ENCODE assay signal across 8 cellular contexts in genomic region chr2:142130111-142131015, GRCh38. TPM values are rescaled to one million over a fixed set of nuclear protein-coding genes. Genes with fewer than 3 reads are reported as not detected.
A peak's percentile ranks its signal among the peaks of the same experiment; 100 is the strongest.
DNase-seq lines count a peak whose midpoint lies in the region; ATAC-seq, FAIRE-seq and TF ChIP-seq lines count a peak whose summit lies in the region.

No MANE protein-coding gene starts in this region.

- H3K9me3 Mint-ChIP-seq in astrocyte (ENCODE audit: unreplicated experiment): no peaks in the 10 kb centered on the region
- H3K9me3 Mint-ChIP-seq in progenitor cell of endocrine pancreas (ENCODE audit: low read depth): no peaks in the 10 kb centered on the region

- H3K36me3 ChIP-seq in astrocyte (ENCODE audit: insufficient read depth, low read length): no peaks in the 10 kb centered on the region

- TF ChIP-seq CTCF in AG10803 (conservative IDR thresholded peaks at IDR 0.05; ENCODE audit: low read length) (no peak), astrocyte (IDR thresholded peaks at IDR 0.05; ENCODE audit: insufficient read depth, low read depth, low read length) (no peak), progenitor cell of endocrine pancreas (IDR thresholded peaks at IDR 0.05; ENCODE audit: unreplicated experiment) (no peak)

- FAIRE-seq in astrocyte (lab: Jason Lieb, UNC): no peak

- H3K36me3 Mint-ChIP-seq in astrocyte (ENCODE audit: low read depth, unreplicated experiment) (no peaks in the 10 kb centered on the region), progenitor cell of endocrine pancreas (ENCODE audit: insufficient read depth) (no peaks in the 10 kb centered on the region)

- ATAC-seq in GM19397 (IDR thresholded peaks at IDR 0.05; ENCODE audit: unreplicated experiment) (peak; percentile 52), right cardiac atrium (peak; percentile 76 to 79), HG03196 (IDR thresholded peaks at IDR 0.05; ENCODE audit: unreplicated experiment) (no peak)

- H3K27me3 Mint-ChIP-seq in astrocyte (ENCODE audit: low read depth, unreplicated experiment) (peaks cover 14% of the 10 kb centered on the region), progenitor cell of endocrine pancreas (peaks cover 63% of the 10 kb centered on the region)

- H3K4me1 Mint-ChIP-seq in astrocyte (ENCODE audit: low read depth, unreplicated experiment) (peaks cover 4% of the 10 kb centered on the region), progenitor cell of endocrine pancreas (ENCODE audit: low read depth) (peaks cover 13% of the 10 kb centered on the region)

- WGBS in right cardiac atrium: 1% methylated on average over 69 of the region's 69 CpGs

- peak; percentile 44 for DNase-seq in AG10803 (ENCODE audit: low read depth)
- peak; percentile 39 for DNase-seq in NCI-H1092 treated with DMSO at 0.1 percent for 48 hours (lab: John Stamatoyannopoulos, UW)
- peak; percentile 77 for DNase-seq in astrocyte (ENCODE audit: low read depth)
- peak; percentile 58 to 78 (median 70) for DNase-seq in right cardiac atrium
- DNase-seq in progenitor cell of endocrine pancreas (ENCODE audit: low spot score, unreplicated experiment): peak; percentile 47
- DNase-seq in Kasumi-1 (lab: John Stamatoyannopoulos, UW): no peak

- peak overlapping the region; percentile 83 for H3K27ac Mint-ChIP-seq in astrocyte (ENCODE audit: unreplicated experiment)
- H3K27ac Mint-ChIP-seq in progenitor cell of endocrine pancreas: peak overlapping the region; percentile 95

- H3K27me3 ChIP-seq in astrocyte (ENCODE audit: insufficient read depth, low read length) (no peaks in the 10 kb centered on the region), right cardiac atrium (ENCODE audit: control insufficient read depth, insufficient read depth) (no peaks in the 10 kb centered on the region)

- H3K4me3 Mint-ChIP-seq in astrocyte (ENCODE audit: unreplicated experiment) (peak overlapping the region; percentile 95), progenitor cell of endocrine pancreas (ENCODE audit: low read depth) (peak overlapping the region; percentile 85)

- H3K4me3 ChIP-seq in AG10803 (ENCODE audit: low read length) (peak overlapping the region; percentile 58), astrocyte (ENCODE audit: insufficient read depth, low read depth, low read length) (peak overlapping the region; percentile 73), right cardiac atrium (ENCODE audit: low read length) (peak overlapping the region; percentile 71)

- H2AFZ ChIP-seq in astrocyte (ENCODE audit: low read depth, low read length): peak overlapping the region; percentile 89

- H3K27ac ChIP-seq in astrocyte (ENCODE audit: low read depth, low read length): peak overlapping the region; percentile 59
- H3K27ac ChIP-seq in right cardiac atrium (ENCODE audit: low read length): no peak overlapping the region

- H3K4me1 ChIP-seq in astrocyte (ENCODE audit: insufficient read depth, low read length) (peaks cover 4% of the 10 kb centered on the region), right cardiac atrium (ENCODE audit: control insufficient read depth, insufficient read depth, low read length) (no peaks in the 10 kb centered on the region)

- no peaks in the 10 kb centered on the region for H4K20me1 ChIP-seq in astrocyte (ENCODE audit: insufficient read depth, low read length)

- no peaks in the 10 kb centered on the region for H3K79me2 ChIP-seq in astrocyte (ENCODE audit: insufficient read depth, low read length)

- peak overlapping the region; percentile 99 for H3K4me2 ChIP-seq in astrocyte (ENCODE audit: low read length)

- peak overlapping the region; percentile 85 for H3K9ac ChIP-seq in astrocyte (ENCODE audit: low read length)

- H3K9me3 ChIP-seq in astrocyte (ENCODE audit: insufficient read depth, low read depth, low read length) (no peaks in the 10 kb centered on the region), right cardiac atrium (ENCODE audit: control insufficient read depth, low read length) (no peaks in the 10 kb centered on the region)

- intact Hi-C loops in right cardiac atrium (cut with DNase I): no loop called here

RNA-seq across cellular contexts. Expression of gene LRP1B, which starts 0.5 kb away (rescaled TPM):
- 1.5 and 2.5 TPM in 2 replicates for total RNA-seq in astrocyte
- total RNA-seq in right cardiac atrium: 1 to 10 TPM in 1 of 4 donors, under 1 TPM in 3; 0.21 to 1.8 (median 0.61) TPM
- polyA plus RNA-seq in right cardiac atrium: 0.23 TPM
- total RNA-seq in progenitor cell of endocrine pancreas: 0.57 and 1.4 TPM in 2 replicates

Comparison
In these comparisons a context has a peak if more than half of its experiments do, and no peak if none do; other contexts are left out.
1. DNase-seq: peak in AG10803 (single experiment), NCI-H1092 treated with DMSO at 0.1 percent for 48 hours (single experiment), astrocyte (single experiment), right cardiac atrium (3 of 3) and progenitor cell of endocrine pancreas (single experiment); none in Kasumi-1 (0 of 2).
2. Peak in every context shown above with its lines, with median percentiles within 50 percentile points of each other: H3K4me3 ChIP-seq.